ENCODE assay signal across 2 cellular contexts in genomic region chr1:18198240-18198639, GRCh38.
TF ChIP-seq lines count a peak whose summit lies in the region.

No MANE protein-coding gene starts in this region.

TF ChIP-seq in SK-N-SH, 30 proteins besides CTCF, POLR2A, EP300 and RAD21 (continued from another document):
- TF ChIP-seq, protein P1, sequence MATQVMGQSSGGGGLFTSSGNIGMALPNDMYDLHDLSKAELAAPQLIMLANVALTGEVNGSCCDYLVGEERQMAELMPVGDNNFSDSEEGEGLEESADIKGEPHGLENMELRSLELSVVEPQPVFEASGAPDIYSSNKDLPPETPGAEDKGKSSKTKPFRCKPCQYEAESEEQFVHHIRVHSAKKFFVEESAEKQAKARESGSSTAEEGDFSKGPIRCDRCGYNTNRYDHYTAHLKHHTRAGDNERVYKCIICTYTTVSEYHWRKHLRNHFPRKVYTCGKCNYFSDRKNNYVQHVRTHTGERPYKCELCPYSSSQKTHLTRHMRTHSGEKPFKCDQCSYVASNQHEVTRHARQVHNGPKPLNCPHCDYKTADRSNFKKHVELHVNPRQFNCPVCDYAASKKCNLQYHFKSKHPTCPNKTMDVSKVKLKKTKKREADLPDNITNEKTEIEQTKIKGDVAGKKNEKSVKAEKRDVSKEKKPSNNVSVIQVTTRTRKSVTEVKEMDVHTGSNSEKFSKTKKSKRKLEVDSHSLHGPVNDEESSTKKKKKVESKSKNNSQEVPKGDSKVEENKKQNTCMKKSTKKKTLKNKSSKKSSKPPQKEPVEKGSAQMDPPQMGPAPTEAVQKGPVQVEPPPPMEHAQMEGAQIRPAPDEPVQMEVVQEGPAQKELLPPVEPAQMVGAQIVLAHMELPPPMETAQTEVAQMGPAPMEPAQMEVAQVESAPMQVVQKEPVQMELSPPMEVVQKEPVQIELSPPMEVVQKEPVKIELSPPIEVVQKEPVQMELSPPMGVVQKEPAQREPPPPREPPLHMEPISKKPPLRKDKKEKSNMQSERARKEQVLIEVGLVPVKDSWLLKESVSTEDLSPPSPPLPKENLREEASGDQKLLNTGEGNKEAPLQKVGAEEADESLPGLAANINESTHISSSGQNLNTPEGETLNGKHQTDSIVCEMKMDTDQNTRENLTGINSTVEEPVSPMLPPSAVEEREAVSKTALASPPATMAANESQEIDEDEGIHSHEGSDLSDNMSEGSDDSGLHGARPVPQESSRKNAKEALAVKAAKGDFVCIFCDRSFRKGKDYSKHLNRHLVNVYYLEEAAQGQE (IDR thresholded peaks at IDR 0.05; ENCODE audit: low read depth, low read length): no peak
- TF ChIP-seq RCOR1 (IDR thresholded peaks at IDR 0.05; ENCODE audit: low read length) (no peak), EZH2phosphoT487 (IDR thresholded peaks at IDR 0.05; ENCODE audit: borderline replicate concordance, low read depth) (no peak), RXRA (IDR thresholded peaks at IDR 0.05; ENCODE audit: borderline replicate concordance, low read depth) (no peak), JUND (IDR thresholded peaks at IDR 0.05) (no peak)
- TF ChIP-seq, protein P2, sequence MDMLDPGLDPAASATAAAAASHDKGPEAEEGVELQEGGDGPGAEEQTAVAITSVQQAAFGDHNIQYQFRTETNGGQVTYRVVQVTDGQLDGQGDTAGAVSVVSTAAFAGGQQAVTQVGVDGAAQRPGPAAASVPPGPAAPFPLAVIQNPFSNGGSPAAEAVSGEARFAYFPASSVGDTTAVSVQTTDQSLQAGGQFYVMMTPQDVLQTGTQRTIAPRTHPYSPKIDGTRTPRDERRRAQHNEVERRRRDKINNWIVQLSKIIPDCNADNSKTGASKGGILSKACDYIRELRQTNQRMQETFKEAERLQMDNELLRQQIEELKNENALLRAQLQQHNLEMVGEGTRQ (IDR thresholded peaks at IDR 0.05; ENCODE audit: borderline replicate concordance, low read depth, low read length): no peak
- TF ChIP-seq, protein P3, sequence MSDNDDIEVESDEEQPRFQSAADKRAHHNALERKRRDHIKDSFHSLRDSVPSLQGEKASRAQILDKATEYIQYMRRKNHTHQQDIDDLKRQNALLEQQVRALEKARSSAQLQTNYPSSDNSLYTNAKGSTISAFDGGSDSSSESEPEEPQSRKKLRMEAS (IDR thresholded peaks at IDR 0.05; ENCODE audit: low read depth): no peak

TF ChIP-seq in SK-N-SH treated with all-trans-retinoic acid at 6 μM for 48 hours, 23 proteins besides CTCF, POLR2A, EP300 and RAD21 (continued from another document):
- TF ChIP-seq CSRNP3 (CRISPR knock-in tag; IDR thresholded peaks at IDR 0.05) (no peak), GLIS3 (CRISPR knock-in tag; IDR thresholded peaks at IDR 0.05) (no peak), TSHZ2 (CRISPR knock-in tag; IDR thresholded peaks at IDR 0.05) (no peak)
